In genomic region chr12:129096184-129096583, GRCh38 we compare ENCODE assay signal across 3 cellular contexts.
"Had no signal": no experiment of that assay in that cellular context is flagged by ENCODE, and none has a peak within 500 bp of the region (broad histone marks: within the 10 kb centered on the region; RNA-seq: fewer than 3 reads in every experiment).

No MANE protein-coding gene starts in this region.

- H3K4me3 ChIP-seq: GM12878 had no signal

- DNase-seq: GDM1, GF-D8 had no signal

- ATAC-seq: GM12878 had no signal
